1 cellular context compared by ENCODE assay signal in the genomic region with DNA sequence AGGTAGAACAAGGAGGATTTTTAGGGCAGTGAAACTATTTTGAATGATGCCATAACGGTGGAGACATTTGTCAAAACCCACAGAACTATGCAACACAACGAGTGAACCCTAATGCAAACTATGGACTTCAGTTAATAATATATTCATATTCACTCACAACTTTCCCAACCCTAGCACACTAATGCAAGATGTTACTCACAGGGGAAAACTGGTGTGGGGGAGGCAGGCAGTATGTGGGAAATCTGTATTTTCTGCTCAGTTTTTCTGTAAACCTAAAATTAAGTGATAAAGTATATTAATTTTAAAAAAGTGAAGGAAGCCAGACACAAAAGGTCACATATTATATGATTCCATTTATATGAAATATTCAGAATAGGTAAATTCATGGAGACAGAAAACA.
TF ChIP-seq lines count a peak whose summit lies in the region.

No MANE protein-coding gene starts in this region.

TF ChIP-seq in H1, 55 proteins besides CTCF, POLR2A, EP300 and RAD21:
- TF ChIP-seq SIX5 (IDR thresholded peaks at IDR 0.05; ENCODE audit: low read depth, low read length) (no peak), CHD7 (IDR thresholded peaks at IDR 0.05; ENCODE audit: insufficient replicate concordance, low read length) (no peak), TCF12 (IDR thresholded peaks at IDR 0.05; ENCODE audit: low read depth, low read length) (no peak), CBX5 (IDR thresholded peaks at IDR 0.05; ENCODE audit: low read depth, low read length) (no peak), JUND (IDR thresholded peaks at IDR 0.05; ENCODE audit: low read length) (no peak), RNF2 (IDR thresholded peaks at IDR 0.05; ENCODE audit: borderline replicate concordance, low read depth, low read length, missing control alignments, poor library complexity, severe bottlenecking) (no peak), CEBPB (IDR thresholded peaks at IDR 0.05; ENCODE audit: low read depth, low read length) (no peak), YY1 (IDR thresholded peaks at IDR 0.05; ENCODE audit: low read depth, low read length) (no peak), SAP30 (IDR thresholded peaks at IDR 0.05; ENCODE audit: insufficient read depth, insufficient replicate concordance, low read length) (no peak), RXRA (IDR thresholded peaks at IDR 0.05; ENCODE audit: insufficient read depth, low read depth, low read length) (no peak), RBBP5 (IDR thresholded peaks at IDR 0.05; ENCODE audit: borderline replicate concordance, low read depth, low read length) (no peak), TEAD4 (IDR thresholded peaks at IDR 0.05; ENCODE audit: low read depth, low read length) (no peak), POU5F1 (IDR thresholded peaks at IDR 0.05; ENCODE audit: low read depth, low read length) (no peak), GABPA (IDR thresholded peaks at IDR 0.05; ENCODE audit: borderline replicate concordance, insufficient read depth, low read length) (no peak), ASH2L (IDR thresholded peaks at IDR 0.05; ENCODE audit: low read length) (no peak), SRF (IDR thresholded peaks at IDR 0.05; ENCODE audit: low read depth, low read length) (no peak)
